ENCODE assay signal across 1 cellular context in genomic region chr4:76772498-76773106, GRCh38.
TF ChIP-seq lines count a peak whose summit lies in the region.

No MANE protein-coding gene starts in this region.

TF ChIP-seq in K562, 482 proteins besides CTCF, POLR2A, EP300 and RAD21 (continued from another document):
- no peak for TF ChIP-seq ATF2 (CRISPR knock-in tag; IDR thresholded peaks at IDR 0.05)
- 0 out of 2 replicates have a peak, but pooled peaks have one; percentile 19 for TF ChIP-seq ELF1 (tag; IDR thresholded peaks at IDR 0.05)
- TF ChIP-seq MLX (CRISPR knock-in tag; conservative IDR thresholded peaks at IDR 0.05): no peak
- TF ChIP-seq MYC (IDR thresholded peaks at IDR 0.05; ENCODE audit: low read depth, low read length): peak; percentile 71
- no peak for TF ChIP-seq MYC (CRISPR knock-in tag; IDR thresholded peaks at IDR 0.05; ENCODE audit: borderline replicate concordance, low read depth)
- peak; percentile 92 for TF ChIP-seq NFE2L1 (tag; IDR thresholded peaks at IDR 0.05; ENCODE audit: borderline replicate concordance, low read depth)
- TF ChIP-seq EZH2 (IDR thresholded peaks at IDR 0.05; ENCODE audit: borderline replicate concordance, low read depth, low read length): no peak
- no peak for TF ChIP-seq ZNF23 (CRISPR knock-in tag; IDR thresholded peaks at IDR 0.05)
- no peak for TF ChIP-seq RBM14 (IDR thresholded peaks at IDR 0.05; ENCODE audit: borderline replicate concordance, insufficient read depth, low read depth, low read length)
